In the genomic region with DNA sequence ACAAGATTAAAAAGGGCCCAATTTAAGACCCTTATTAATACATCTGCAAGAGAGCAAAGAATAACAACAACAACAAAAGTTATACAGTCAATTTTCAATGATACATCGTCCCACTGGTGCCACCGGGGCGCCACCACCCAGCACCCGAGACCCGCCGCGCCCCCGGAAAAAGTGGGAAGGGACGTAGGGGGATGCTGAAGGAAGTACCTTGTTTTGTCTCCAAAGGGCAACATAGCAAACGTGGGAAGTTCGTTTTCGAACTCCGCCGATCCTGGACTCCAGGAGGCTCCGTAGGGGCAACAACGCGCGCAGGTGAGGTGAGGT, we compare ENCODE assay signal across 1 cellular context.
A peak's percentile ranks its signal among the peaks of the same experiment; 100 is the strongest.
TF ChIP-seq lines count a peak whose summit lies in the region.

No MANE protein-coding gene starts in this region.

TF ChIP-seq in HepG2, 621 proteins besides CTCF, POLR2A, EP300 and RAD21 (continued from another document):
- TF ChIP-seq IKZF5 (CRISPR knock-in tag; IDR thresholded peaks at IDR 0.05) = 0 out of 2 replicates have a peak, but pooled peaks have one; percentile 25
- TF ChIP-seq PHB2 (IDR thresholded peaks at IDR 0.05; ENCODE audit: partially characterized antibody) = no peak
- no peak for TF ChIP-seq PHF20 (CRISPR knock-in tag; IDR thresholded peaks at IDR 0.05)
- no peak for TF ChIP-seq BCL6 (CRISPR knock-in tag; IDR thresholded peaks at IDR 0.05)
- no peak for TF ChIP-seq ZNF704 (CRISPR knock-in tag; IDR thresholded peaks at IDR 0.05; ENCODE audit: borderline replicate concordance)
